In genomic region chr2:167945660-167946366, GRCh38 we compare ENCODE assay signal across 1 cellular context.
A peak's percentile ranks its signal among the peaks of the same experiment; 100 is the strongest.
TF ChIP-seq lines count a peak whose summit lies in the region.

No MANE protein-coding gene starts in this region.

TF ChIP-seq in K562, 482 proteins besides CTCF, POLR2A, EP300 and RAD21 (continued from another document):
- peak; percentile 38; the same call in 1 of the 2 replicates for TF ChIP-seq ZNF592 (IDR thresholded peaks at IDR 0.05)
- TF ChIP-seq LEF1 (IDR thresholded peaks at IDR 0.05) = peak; percentile 7; the same call in 1 of the 2 replicates
- TF ChIP-seq DPF2 (IDR thresholded peaks at IDR 0.05) = peak; percentile 54
- no peak for TF ChIP-seq PHB2 (IDR thresholded peaks at IDR 0.05; ENCODE audit: low read depth)
- no peak for TF ChIP-seq ZNF780A (CRISPR knock-in tag; IDR thresholded peaks at IDR 0.05)
- peak; percentile 99 for TF ChIP-seq NFIC (IDR thresholded peaks at IDR 0.05)
- peak; percentile 69 for TF ChIP-seq ZNF316 (IDR thresholded peaks at IDR 0.05)
- no peak for TF ChIP-seq ATF3 (IDR thresholded peaks at IDR 0.05)
- no peak for TF ChIP-seq ATF3 (CRISPR knock-in tag; conservative IDR thresholded peaks at IDR 0.05)
- 0 out of 2 replicates have a peak, but pooled peaks have one; percentile 14 for TF ChIP-seq ZNF830 (CRISPR knock-in tag; IDR thresholded peaks at IDR 0.05)
- TF ChIP-seq FOXP4 (CRISPR knock-in tag; IDR thresholded peaks at IDR 0.05; ENCODE audit: borderline replicate concordance) = 0 out of 2 replicates have a peak, but pooled peaks have one; percentile 30
- TF ChIP-seq EHMT2 (IDR thresholded peaks at IDR 0.05) = 0 out of 2 replicates have a peak, but pooled peaks have one; percentile 9
- TF ChIP-seq ZNF561 (CRISPR knock-in tag; conservative IDR thresholded peaks at IDR 0.05) = no peak
- TF ChIP-seq ATF4 (CRISPR knock-in tag; IDR thresholded peaks at IDR 0.05) = no peak
- TF ChIP-seq ELF4 (CRISPR knock-in tag; IDR thresholded peaks at IDR 0.05) = peak; percentile 42; the same call in 1 of the 2 replicates
- no peak for TF ChIP-seq SMARCA5 (IDR thresholded peaks at IDR 0.05)
- TF ChIP-seq VEZF1 (CRISPR knock-in tag; IDR thresholded peaks at IDR 0.05) = peak; percentile 68
- no peak for TF ChIP-seq SREBF2 (CRISPR knock-in tag; IDR thresholded peaks at IDR 0.05)
- TF ChIP-seq FOXM1 (IDR thresholded peaks at IDR 0.05; ENCODE audit: low read depth) = no peak
- no peak for TF ChIP-seq FOXM1 (CRISPR knock-in tag; IDR thresholded peaks at IDR 0.05; ENCODE audit: low read depth)
- TF ChIP-seq ELF1 (tag; IDR thresholded peaks at IDR 0.05) = no peak
- TF ChIP-seq HNRNPH1 (optimal IDR thresholded peaks at IDR 0.05; ENCODE audit: low read depth, low read length) = no peak
- no peak for TF ChIP-seq SP2 (IDR thresholded peaks at IDR 0.05; ENCODE audit: extremely low read depth, low read depth, low read length, poor library complexity, severe bottlenecking)
